ENCODE assay signal across 19 cellular contexts in genomic region chr10:104252349-104252748, GRCh38. TPM values are rescaled to one million over a fixed set of nuclear protein-coding genes. Genes with fewer than 3 reads are reported as not detected.
A peak's percentile ranks its signal among the peaks of the same experiment; 100 is the strongest.
DNase-seq lines count a peak whose midpoint lies in the region; ATAC-seq and TF ChIP-seq lines count a peak whose summit lies in the region.
"Had no signal": no experiment of that assay in that cellular context is flagged by ENCODE, and none has a peak within 500 bp of the region (broad histone marks: within the 10 kb centered on the region; RNA-seq: fewer than 3 reads in every experiment).

No MANE protein-coding gene starts in this region.

- no peak for TF ChIP-seq CTCF in GM23338 (conservative IDR thresholded peaks at IDR 0.05; ENCODE audit: low read depth in 2 of 2)
- no peak for TF ChIP-seq CTCF in endodermal cell (conservative IDR thresholded peaks at IDR 0.05)
- no peak for TF ChIP-seq CTCF in neural crest cell (conservative IDR thresholded peaks at IDR 0.05)

- H3K27ac ChIP-seq in GM23338 (ENCODE audit: low read depth): no peak overlapping the region
- H3K27ac ChIP-seq in endodermal cell (ENCODE audit: low read depth, low read length): no peak overlapping the region
- H3K27ac ChIP-seq: A549, BLaER1 had no signal

- H3K4me2 ChIP-seq in GM23338: peak overlapping the region; percentile 90
- H3K4me2 ChIP-seq: A549, BLaER1, SK-N-SH had no signal

- no peak overlapping the region for H2AFZ ChIP-seq in GM23338

- CTCF ChIA-PET in activated naive CD4-positive, alpha-beta T cell treated with anti-CD3 and anti-CD28 coated beads, Interleukin-2, amount 10 ng/mL, durations not matched to agents 7 days and 5 days (lab: Charles Lee): no interaction called here

- no peaks in the 10 kb centered on the region; the same call in 1 of the 2 replicates for H4K20me1 ChIP-seq in GM23338 (replicated peaks; ENCODE audit: insufficient read depth)

- no peak overlapping the region for H3K9ac ChIP-seq in endodermal cell (ENCODE audit: extremely low read depth, low read length, poor library complexity, severe bottlenecking)
- H3K9ac ChIP-seq: BLaER1, SK-N-SH had no signal

- H3K27me3 ChIP-seq in GM23338 (ENCODE audit: insufficient read depth) (no peaks in the 10 kb centered on the region), endodermal cell (ENCODE audit: control insufficient read depth, insufficient read depth, low read length, poor library complexity, severe bottlenecking) (no peaks in the 10 kb centered on the region)
- H3K27me3 ChIP-seq: BLaER1 had no signal

- H3K27ac Mint-ChIP-seq in GM23338: no peak overlapping the region
- no peak overlapping the region for H3K27ac Mint-ChIP-seq in endodermal cell
- no peak overlapping the region for H3K27ac Mint-ChIP-seq in neural crest cell (ENCODE audit: unreplicated experiment)
- no peak overlapping the region for H3K27ac Mint-ChIP-seq in activated naive CD4-positive, alpha-beta T cell treated with anti-CD3 and anti-CD28 coated beads, Interleukin-2, amount 10 ng/mL, durations not matched to agents 7 days and 5 days
- no peak overlapping the region for H3K27ac Mint-ChIP-seq in activated naive CD8-positive, alpha-beta T cell treated with anti-CD3 and anti-CD28 coated beads for 36 hours

- H3K27me3 Mint-ChIP-seq in GM23338 (ENCODE audit: insufficient read depth, low read depth, poor library complexity) (peaks cover 9% of the 10 kb centered on the region), endodermal cell (ENCODE audit: insufficient read depth) (no peaks in the 10 kb centered on the region), neural crest cell (ENCODE audit: low read depth) (peaks cover 17% of the 10 kb centered on the region)
- H3K27me3 Mint-ChIP-seq in activated naive CD4-positive, alpha-beta T cell treated with anti-CD3 and anti-CD28 coated beads, Interleukin-2, amount 10 ng/mL, durations not matched to agents 7 days and 5 days: peaks cover 28% of the 10 kb centered on the region
- peaks cover 21% of the 10 kb centered on the region for H3K27me3 Mint-ChIP-seq in activated naive CD8-positive, alpha-beta T cell treated with anti-CD3 and anti-CD28 coated beads for 36 hours

- no peaks in the 10 kb centered on the region for H3K36me3 Mint-ChIP-seq in GM23338 (ENCODE audit: low read depth)
- H3K36me3 Mint-ChIP-seq in endodermal cell (ENCODE audit: low read depth): peaks cover 11% of the 10 kb centered on the region
- peaks cover 2% of the 10 kb centered on the region for H3K36me3 Mint-ChIP-seq in neural crest cell (ENCODE audit: low read depth)
- peaks cover 12% of the 10 kb centered on the region for H3K36me3 Mint-ChIP-seq in activated naive CD4-positive, alpha-beta T cell treated with anti-CD3 and anti-CD28 coated beads, Interleukin-2, amount 10 ng/mL, durations not matched to agents 7 days and 5 days
- H3K36me3 Mint-ChIP-seq in activated naive CD8-positive, alpha-beta T cell treated with anti-CD3 and anti-CD28 coated beads for 36 hours: peaks cover 22% of the 10 kb centered on the region

- H3K4me1 ChIP-seq in GM23338 (ENCODE audit: insufficient read depth): peaks cover 52% of the 10 kb centered on the region
- H3K4me1 ChIP-seq in endodermal cell (ENCODE audit: control insufficient read depth, insufficient read depth, low read length): peaks cover 16% of the 10 kb centered on the region

- H3K9me3 Mint-ChIP-seq in GM23338 (peaks cover 2% of the 10 kb centered on the region; the same call in 1 of the 3 replicates), endodermal cell (peaks cover 30% of the 10 kb centered on the region), neural crest cell (peaks cover 2% of the 10 kb centered on the region)
- peaks cover 2% of the 10 kb centered on the region for H3K9me3 Mint-ChIP-seq in activated naive CD4-positive, alpha-beta T cell treated with anti-CD3 and anti-CD28 coated beads, Interleukin-2, amount 10 ng/mL, durations not matched to agents 7 days and 5 days
- H3K9me3 Mint-ChIP-seq in activated naive CD8-positive, alpha-beta T cell treated with anti-CD3 and anti-CD28 coated beads for 36 hours: peaks cover 5% of the 10 kb centered on the region

- peaks cover 28% of the 10 kb centered on the region for H3K9me3 ChIP-seq in endodermal cell (ENCODE audit: control insufficient read depth, low read length)
- H3K9me3 ChIP-seq: SK-N-SH had no signal

- peak overlapping the region; percentile 81; the same call in 1 of the 2 replicates for H3K4me3 ChIP-seq in GM23338
- peak overlapping the region; percentile 36 for H3K4me3 ChIP-seq in endodermal cell (ENCODE audit: low read length)
- H3K4me3 ChIP-seq: A549, BLaER1 had no signal

- DNase-seq in CD1c-positive myeloid dendritic cell (ENCODE audit: extremely low spot score): peak; percentile 20
- no peak for DNase-seq in GM23338 (ENCODE audit: low spot score)
- no peak for DNase-seq in endodermal cell
- DNase-seq in neural crest cell (ENCODE audit: low read depth, low spot score): no peak
- no peak for DNase-seq in activated naive CD4-positive, alpha-beta T cell treated with anti-CD3 and anti-CD28 coated beads, Interleukin-2, amount 10 ng/mL, durations not matched to agents 7 days and 5 days
- no peak for DNase-seq in activated naive CD8-positive, alpha-beta T cell treated with anti-CD3 and anti-CD28 coated beads for 36 hours
- DNase-seq: H7, KBM-7, NCI-H1417, NCI-H187, NCI-H2227 treated with DMSO at 0.1 percent for 48 hours, NCI-H82, PC-3, RPMI8226, SHP77 treated with DMSO at 0.1 percent for 48 hours, SK-N-SH had no signal

- H3K4me1 Mint-ChIP-seq in GM23338 (peaks cover 49% of the 10 kb centered on the region), endodermal cell (peaks cover 42% of the 10 kb centered on the region), neural crest cell (peaks cover 37% of the 10 kb centered on the region)
- peaks cover 37% of the 10 kb centered on the region for H3K4me1 Mint-ChIP-seq in activated naive CD4-positive, alpha-beta T cell treated with anti-CD3 and anti-CD28 coated beads, Interleukin-2, amount 10 ng/mL, durations not matched to agents 7 days and 5 days
- peaks cover 30% of the 10 kb centered on the region for H3K4me1 Mint-ChIP-seq in activated naive CD8-positive, alpha-beta T cell treated with anti-CD3 and anti-CD28 coated beads for 36 hours

- peaks cover 4% of the 10 kb centered on the region; the same call in 1 of the 2 replicates for H3K9me2 ChIP-seq in GM23338 (ENCODE audit: insufficient read depth)
- H3K9me2 ChIP-seq: SK-N-SH had no signal

- H3K36me3 ChIP-seq in GM23338 (ENCODE audit: insufficient read depth) (no peaks in the 10 kb centered on the region; the same call in 1 of the 2 replicates), endodermal cell (ENCODE audit: control insufficient read depth, insufficient read depth, low read length) (peaks cover 5% of the 10 kb centered on the region)

- H3K79me2 ChIP-seq in GM23338 (replicated peaks; ENCODE audit: insufficient read depth): peaks cover 17% of the 10 kb centered on the region

- peaks cover 15% of the 10 kb centered on the region; the same call in 1 of the 2 replicates for H3F3A ChIP-seq in GM23338 (replicated peaks; ENCODE audit: low read depth)

- ATAC-seq in GM23338 (no peak), HG03097 (IDR thresholded peaks at IDR 0.05; ENCODE audit: low FRiP score, unreplicated experiment) (no peak)
- ATAC-seq: A549, PC-3 had no signal

- no peak overlapping the region; the same call in 2 of the 3 replicates for H3K4me3 Mint-ChIP-seq in GM23338
- peak overlapping the region; percentile 76 for H3K4me3 Mint-ChIP-seq in endodermal cell
- H3K4me3 Mint-ChIP-seq in neural crest cell: peak overlapping the region; percentile 93
- no peak overlapping the region for H3K4me3 Mint-ChIP-seq in activated naive CD4-positive, alpha-beta T cell treated with anti-CD3 and anti-CD28 coated beads, Interleukin-2, amount 10 ng/mL, durations not matched to agents 7 days and 5 days
- H3K4me3 Mint-ChIP-seq in activated naive CD8-positive, alpha-beta T cell treated with anti-CD3 and anti-CD28 coated beads for 36 hours: no peak overlapping the region

TF ChIP-seq in GM23338, 12 proteins besides CTCF, POLR2A, EP300 and RAD21:
- TF ChIP-seq, protein P1, sequence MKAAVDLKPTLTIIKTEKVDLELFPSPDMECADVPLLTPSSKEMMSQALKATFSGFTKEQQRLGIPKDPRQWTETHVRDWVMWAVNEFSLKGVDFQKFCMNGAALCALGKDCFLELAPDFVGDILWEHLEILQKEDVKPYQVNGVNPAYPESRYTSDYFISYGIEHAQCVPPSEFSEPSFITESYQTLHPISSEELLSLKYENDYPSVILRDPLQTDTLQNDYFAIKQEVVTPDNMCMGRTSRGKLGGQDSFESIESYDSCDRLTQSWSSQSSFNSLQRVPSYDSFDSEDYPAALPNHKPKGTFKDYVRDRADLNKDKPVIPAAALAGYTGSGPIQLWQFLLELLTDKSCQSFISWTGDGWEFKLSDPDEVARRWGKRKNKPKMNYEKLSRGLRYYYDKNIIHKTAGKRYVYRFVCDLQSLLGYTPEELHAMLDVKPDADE (IDR thresholded peaks at IDR 0.05): no peak
- TF ChIP-seq CREB1 (CRISPR knock-in tag; IDR thresholded peaks at IDR 0.05; ENCODE audit: low read depth): no peak
TF ChIP-seq in GM23338: peak in this region for 0.

RNA-seq across cellular contexts. Expression of gene GSTO1, which starts 2.3 kb away (rescaled TPM):
- total RNA-seq in GM23338 (2014; rRNA removed; shearing (Covaris generic)): 52.5 and 75.3 TPM in 2 replicates
- 182 and 204 TPM in 2 replicates for polyA plus RNA-seq in GM23338 (2016; fragmentation: Nextera tagmentation; extraction: Ambion mirVana)
- total RNA-seq in endodermal cell (100 to 1,000 TPM; 208 to 223 TPM), neural crest cell (85.9 and 86.8 TPM in 2 replicates)
- 90.8 TPM for polyA plus RNA-seq in endodermal cell (2013, experiment 1 of 2)
- polyA plus RNA-seq in endodermal cell (2013, experiment 2 of 2): 93.7 TPM
- total RNA-seq in activated naive CD8-positive, alpha-beta T cell treated with anti-CD3 and anti-CD28 coated beads for 36 hours: 100 to 1,000 TPM; 148 to 153 TPM

RNA-seq across cellular contexts. Expression of gene GSTO2, which starts 16.6 kb away (rescaled TPM):
- total RNA-seq in GM23338 (2014; rRNA removed; shearing (Covaris generic)): 30.7 and 39.3 TPM in 2 replicates
- 49.8 and 51.3 TPM in 2 replicates for polyA plus RNA-seq in GM23338 (2016; fragmentation: Nextera tagmentation; extraction: Ambion mirVana)
- total RNA-seq in endodermal cell (10 to 100 TPM; 17.8 to 18.8 TPM), neural crest cell (0.27 and 0.58 TPM in 2 replicates)
- 2.8 TPM for polyA plus RNA-seq in endodermal cell (2013, experiment 1 of 2)
- polyA plus RNA-seq in endodermal cell (2013, experiment 2 of 2): 2.4 TPM
- total RNA-seq in activated naive CD8-positive, alpha-beta T cell treated with anti-CD3 and anti-CD28 coated beads for 36 hours: 1 to 10 TPM; 1.5 to 2.5 TPM

RNA-seq across cellular contexts. Expression of gene CFAP43, which starts 20.2 kb away (rescaled TPM):
- total RNA-seq in GM23338 (2014; rRNA removed; shearing (Covaris generic)): 0.24 and 0.47 TPM in 2 replicates
- polyA plus RNA-seq in GM23338 (2016; fragmentation: Nextera tagmentation; extraction: Ambion mirVana): 0.44 TPM in 1 of 2 replicates, not detected in the other
- total RNA-seq in endodermal cell (1 to 10 TPM; 2.6 to 4.1 TPM), neural crest cell (0.63 and 0.71 TPM in 2 replicates)
- polyA plus RNA-seq in endodermal cell (2013, experiment 1 of 2): 1.5 TPM
- polyA plus RNA-seq in endodermal cell (2013, experiment 2 of 2): 0.91 TPM
- not detected for total RNA-seq in activated naive CD8-positive, alpha-beta T cell treated with anti-CD3 and anti-CD28 coated beads for 36 hours

Comparison
In these comparisons a context has a peak if more than half of its experiments do, and no peak if none do; other contexts are left out.
1. H3K4me3 Mint-ChIP-seq: peak in endodermal cell (single experiment) and neural crest cell (single experiment); none in GM23338 (single experiment), activated naive CD4-positive, alpha-beta T cell treated with anti-CD3 and anti-CD28 coated beads, Interleukin-2, amount 10 ng/mL, durations not matched to agents 7 days and 5 days (single experiment) and activated naive CD8-positive, alpha-beta T cell treated with anti-CD3 and anti-CD28 coated beads for 36 hours (single experiment).